Comparison of ENCODE assay signal across 29 cellular contexts in the genomic region with DNA sequence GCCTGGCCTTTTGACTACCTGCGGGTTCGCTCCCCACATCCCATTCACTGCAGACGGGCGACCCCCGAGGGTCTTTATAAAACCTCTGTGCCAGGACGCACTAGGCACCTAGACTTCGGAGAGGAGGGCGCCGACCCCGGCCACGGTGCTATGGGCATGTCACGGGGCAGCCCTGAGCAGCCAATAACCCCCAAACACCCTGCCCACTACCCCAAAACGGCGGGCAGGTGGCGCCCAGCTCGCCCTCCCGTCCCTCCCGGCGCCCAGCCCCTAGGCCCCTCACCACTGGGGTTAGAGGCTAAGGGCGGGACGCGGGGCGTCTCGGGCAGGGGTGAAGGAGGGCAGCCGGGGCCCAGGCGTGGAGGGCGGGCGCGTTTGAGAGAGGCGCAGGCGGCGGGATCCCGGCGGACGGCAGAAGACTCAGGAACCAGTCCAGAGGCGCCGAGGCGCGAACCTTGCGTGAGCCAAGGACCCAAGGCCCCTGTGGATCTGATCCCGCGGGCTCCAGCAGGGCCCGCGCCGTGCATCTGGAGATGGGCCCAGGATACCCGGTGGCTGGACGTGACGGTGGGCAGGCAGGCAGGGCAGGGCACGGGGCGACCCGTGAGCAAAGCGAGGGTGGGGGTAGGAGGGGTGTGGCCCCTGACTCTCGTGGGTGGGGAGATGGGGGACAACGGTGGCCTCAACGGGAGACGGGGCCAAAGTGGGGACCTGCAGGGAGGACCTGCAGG. TPM values are rescaled to one million over a fixed set of nuclear protein-coding genes. Genes with fewer than 3 reads are reported as not detected.
DNase-seq lines count a peak whose midpoint lies in the region; ATAC-seq, FAIRE-seq and TF ChIP-seq lines count a peak whose summit lies in the region.
"Had no signal": no experiment of that assay in that cellular context is flagged by ENCODE, and none has a peak within 500 bp of the region (broad histone marks: within the 10 kb centered on the region; RNA-seq: fewer than 3 reads in every experiment).

No MANE protein-coding gene starts in this region.

- no peak for ATAC-seq in natural killer cell treated with Interleukin-12 subunit alpha and Interleukin-12 subunit beta and Interleukin-15 and Interleukin-18, amount 100 ng/mL, for 72 hours
- peak; percentile 32 for ATAC-seq in stimulated activated memory B cell treated with anti-CD40 and anti-IgM and Interleukin-4, amounts not matched to agents 10 μg/mL and 1 μg/mL and 100 μg/mL, for 72 hours
- ATAC-seq: Right ventricle myocardium inferior had no signal

- no peaks in the 10 kb centered on the region for H3K9me3 Mint-ChIP-seq in activated naive CD4-positive, alpha-beta T cell treated with anti-CD3 and anti-CD28 coated beads, Interleukin-2, amount 10 ng/mL, durations not matched to agents 7 days and 5 days
- H3K9me3 Mint-ChIP-seq in astrocyte (ENCODE audit: unreplicated experiment), result no peaks in the 10 kb centered on the region
- no peaks in the 10 kb centered on the region for H3K9me3 Mint-ChIP-seq in natural killer cell treated with Interleukin-12 subunit alpha and Interleukin-12 subunit beta and Interleukin-15 and Interleukin-18, amount 100 ng/mL, for 72 hours
- H3K9me3 Mint-ChIP-seq in stimulated activated memory B cell treated with anti-CD40 and anti-IgM and Interleukin-4, amounts not matched to agents 10 μg/mL and 1 μg/mL and 100 μg/mL, for 72 hours, result no peaks in the 10 kb centered on the region
- H3K9me3 Mint-ChIP-seq: CD4-positive, alpha-beta T cell had no signal

- no peak for FAIRE-seq in astrocyte (lab: Jason Lieb, UNC)
- FAIRE-seq: D721Med, GM19239, HTR-8/SVneo had no signal

- H3K4me3 ChIP-seq in astrocyte (ENCODE audit: insufficient read depth, low read depth, low read length), result no peak overlapping the region
- H3K4me3 ChIP-seq: BLaER1, GM23248, PC-9, SJCRH30 had no signal

- no peaks in the 10 kb centered on the region for H3K36me3 ChIP-seq in astrocyte (ENCODE audit: insufficient read depth, low read length)
- H3K36me3 ChIP-seq: BLaER1, SJCRH30 had no signal

- H3K27me3 ChIP-seq in astrocyte (ENCODE audit: insufficient read depth, low read length), result peaks cover 35% of the 10 kb centered on the region
- H3K27me3 ChIP-seq: BLaER1, SJCRH30 had no signal

- no peak overlapping the region for H3K4me2 ChIP-seq in astrocyte (ENCODE audit: low read length)
- H3K4me2 ChIP-seq: BLaER1, PC-9 had no signal

- peaks cover 16% of the 10 kb centered on the region for H3K4me1 Mint-ChIP-seq in activated naive CD4-positive, alpha-beta T cell treated with anti-CD3 and anti-CD28 coated beads, Interleukin-2, amount 10 ng/mL, durations not matched to agents 7 days and 5 days
- H3K4me1 Mint-ChIP-seq in astrocyte (ENCODE audit: low read depth, unreplicated experiment), result no peaks in the 10 kb centered on the region
- H3K4me1 Mint-ChIP-seq in natural killer cell treated with Interleukin-12 subunit alpha and Interleukin-12 subunit beta and Interleukin-15 and Interleukin-18, amount 100 ng/mL, for 72 hours (ENCODE audit: low read depth in 2 of 2), result peaks cover 47 to 58% of the 10 kb centered on the region in 2 donors
- H3K4me1 Mint-ChIP-seq in stimulated activated memory B cell treated with anti-CD40 and anti-IgM and Interleukin-4, amounts not matched to agents 10 μg/mL and 1 μg/mL and 100 μg/mL, for 72 hours, result peaks cover 35% of the 10 kb centered on the region

- no peak overlapping the region for H3K27ac Mint-ChIP-seq in activated naive CD4-positive, alpha-beta T cell treated with anti-CD3 and anti-CD28 coated beads, Interleukin-2, amount 10 ng/mL, durations not matched to agents 7 days and 5 days
- no peak overlapping the region for H3K27ac Mint-ChIP-seq in astrocyte (ENCODE audit: unreplicated experiment)
- no peak overlapping the region for H3K27ac Mint-ChIP-seq in natural killer cell treated with Interleukin-12 subunit alpha and Interleukin-12 subunit beta and Interleukin-15 and Interleukin-18, amount 100 ng/mL, for 72 hours
- H3K27ac Mint-ChIP-seq in stimulated activated memory B cell treated with anti-CD40 and anti-IgM and Interleukin-4, amounts not matched to agents 10 μg/mL and 1 μg/mL and 100 μg/mL, for 72 hours, result no peak overlapping the region
- H3K27ac Mint-ChIP-seq: CD4-positive, alpha-beta T cell had no signal

- no peaks in the 10 kb centered on the region for H3K79me2 ChIP-seq in astrocyte (ENCODE audit: insufficient read depth, low read length)

- peak; percentile 9 for DNase-seq in activated naive CD4-positive, alpha-beta T cell treated with anti-CD3 and anti-CD28 coated beads, Interleukin-2, amount 10 ng/mL, durations not matched to agents 7 days and 5 days
- no peak for DNase-seq in activated naive CD4-positive, alpha-beta T cell treated with Interleukin-2 at 50 U/mL for 16 hours
- no peak for DNase-seq in astrocyte (ENCODE audit: low read depth)
- DNase-seq in natural killer cell treated with Interleukin-12 subunit alpha and Interleukin-12 subunit beta and Interleukin-15 and Interleukin-18, amount 100 ng/mL, for 72 hours (ENCODE audit: low spot score), result peak; percentile 59
- no peak for DNase-seq in NCI-H146 treated with DMSO at 0.1 percent for 48 hours (lab: John Stamatoyannopoulos, UW; ENCODE audit: unreplicated experiment)
- no peak for DNase-seq in iPS-NIHi11 (ENCODE audit: low spot score)
- DNase-seq: GM23248, H7, KBM-7, MV-4-11, NCI-H1105, NCI-H1436 treated with DMSO at 0.1 percent for 48 hours, NCI-H1930, NCI-H2107, NCI-H524, NCI-H774, PC-9, SJCRH30 had no signal

- H2AFZ ChIP-seq in astrocyte (ENCODE audit: low read depth, low read length), result no peak overlapping the region
- H2AFZ ChIP-seq: GM23248, PC-9 had no signal

- no peak for TF ChIP-seq CTCF in astrocyte (IDR thresholded peaks at IDR 0.05; ENCODE audit: insufficient read depth, low read depth, low read length)

- H3K4me3 Mint-ChIP-seq in activated naive CD4-positive, alpha-beta T cell treated with anti-CD3 and anti-CD28 coated beads, Interleukin-2, amount 10 ng/mL, durations not matched to agents 7 days and 5 days, result no peak overlapping the region
- H3K4me3 Mint-ChIP-seq in astrocyte (ENCODE audit: unreplicated experiment), result peak overlapping the region; percentile 8
- H3K4me3 Mint-ChIP-seq in natural killer cell treated with Interleukin-12 subunit alpha and Interleukin-12 subunit beta and Interleukin-15 and Interleukin-18, amount 100 ng/mL, for 72 hours, result no peak overlapping the region
- H3K4me3 Mint-ChIP-seq in stimulated activated memory B cell treated with anti-CD40 and anti-IgM and Interleukin-4, amounts not matched to agents 10 μg/mL and 1 μg/mL and 100 μg/mL, for 72 hours, result no peak overlapping the region
- H3K4me3 Mint-ChIP-seq: CD4-positive, alpha-beta T cell had no signal

- H3K4me1 ChIP-seq in astrocyte (ENCODE audit: insufficient read depth, low read length), result no peaks in the 10 kb centered on the region

- peaks cover 35% of the 10 kb centered on the region for H3K27me3 Mint-ChIP-seq in activated naive CD4-positive, alpha-beta T cell treated with anti-CD3 and anti-CD28 coated beads, Interleukin-2, amount 10 ng/mL, durations not matched to agents 7 days and 5 days
- H3K27me3 Mint-ChIP-seq in astrocyte (ENCODE audit: low read depth, unreplicated experiment), result peaks cover 61% of the 10 kb centered on the region
- H3K27me3 Mint-ChIP-seq in natural killer cell treated with Interleukin-12 subunit alpha and Interleukin-12 subunit beta and Interleukin-15 and Interleukin-18, amount 100 ng/mL, for 72 hours, result peaks cover 30 to 42% of the 10 kb centered on the region in 2 donors
- peaks cover 32% of the 10 kb centered on the region for H3K27me3 Mint-ChIP-seq in stimulated activated memory B cell treated with anti-CD40 and anti-IgM and Interleukin-4, amounts not matched to agents 10 μg/mL and 1 μg/mL and 100 μg/mL, for 72 hours
- H3K27me3 Mint-ChIP-seq: CD4-positive, alpha-beta T cell had no signal

- CTCF ChIA-PET in activated naive CD4-positive, alpha-beta T cell treated with anti-CD3 and anti-CD28 coated beads, Interleukin-2, amount 10 ng/mL, durations not matched to agents 7 days and 5 days (lab: Charles Lee), result no interaction called here

- H4K20me1 ChIP-seq in astrocyte (ENCODE audit: insufficient read depth, low read length), result no peaks in the 10 kb centered on the region
- H4K20me1 ChIP-seq: BLaER1 had no signal

- H3K27ac ChIP-seq in astrocyte (ENCODE audit: low read depth, low read length), result no peak overlapping the region
- H3K27ac ChIP-seq: BLaER1, GM23248, PC-9, SJCRH30 had no signal

- H3K36me3 Mint-ChIP-seq in activated naive CD4-positive, alpha-beta T cell treated with anti-CD3 and anti-CD28 coated beads, Interleukin-2, amount 10 ng/mL, durations not matched to agents 7 days and 5 days, result no peaks in the 10 kb centered on the region
- no peaks in the 10 kb centered on the region for H3K36me3 Mint-ChIP-seq in astrocyte (ENCODE audit: low read depth, unreplicated experiment)
- no peaks in the 10 kb centered on the region for H3K36me3 Mint-ChIP-seq in natural killer cell treated with Interleukin-12 subunit alpha and Interleukin-12 subunit beta and Interleukin-15 and Interleukin-18, amount 100 ng/mL, for 72 hours
- no peaks in the 10 kb centered on the region for H3K36me3 Mint-ChIP-seq in stimulated activated memory B cell treated with anti-CD40 and anti-IgM and Interleukin-4, amounts not matched to agents 10 μg/mL and 1 μg/mL and 100 μg/mL, for 72 hours

- H3K9me3 ChIP-seq in astrocyte (ENCODE audit: insufficient read depth, low read depth, low read length), result no peaks in the 10 kb centered on the region
- H3K9me3 ChIP-seq: BLaER1, SJCRH30 had no signal

- H3K9ac ChIP-seq in astrocyte (ENCODE audit: low read length), result no peak overlapping the region
- H3K9ac ChIP-seq: BLaER1, GM23248 had no signal

RNA-seq across cellular contexts. Expression of gene KRT85, which starts 11.1 kb away (rescaled TPM):
- total RNA-seq in astrocyte, result not detected in 2 replicates
- total RNA-seq in natural killer cell treated with Interleukin-12 subunit alpha and Interleukin-12 subunit beta and Interleukin-15 and Interleukin-18, amount 100 ng/mL, for 72 hours, result not detected
- total RNA-seq: A172; CD4-positive, alpha-beta T cell; GM23248; H7; LHCN-M2; PC-9; Right ventricle myocardium inferior; RPMI7951; SJCRH30 had no signal

RNA-seq across cellular contexts. Expression of gene KRT84, which starts 29.3 kb away (rescaled TPM):
- total RNA-seq in astrocyte, result not detected in 2 replicates
- total RNA-seq in natural killer cell treated with Interleukin-12 subunit alpha and Interleukin-12 subunit beta and Interleukin-15 and Interleukin-18, amount 100 ng/mL, for 72 hours, result not detected
- total RNA-seq: A172; CD4-positive, alpha-beta T cell; GM23248; H7; LHCN-M2; MCF 10A; PC-9; Right ventricle myocardium inferior; RPMI7951; SJCRH30 had no signal

RNA-seq across cellular contexts. Expression of gene KRT83, which starts 35.0 kb away (rescaled TPM):
- not detected in 2 replicates for total RNA-seq in astrocyte
- total RNA-seq in natural killer cell treated with Interleukin-12 subunit alpha and Interleukin-12 subunit beta and Interleukin-15 and Interleukin-18, amount 100 ng/mL, for 72 hours, result not detected
- total RNA-seq: CD4-positive, alpha-beta T cell; GM23248; LHCN-M2; PC-9; Right ventricle myocardium inferior; RPMI7951; SJCRH30 had no signal

RNA-seq across cellular contexts. Expression of gene KRT82, which starts 49.9 kb away (rescaled TPM):
- not detected in 2 replicates for total RNA-seq in astrocyte
- total RNA-seq in natural killer cell treated with Interleukin-12 subunit alpha and Interleukin-12 subunit beta and Interleukin-15 and Interleukin-18, amount 100 ng/mL, for 72 hours, result not detected
- total RNA-seq: A172; CD4-positive, alpha-beta T cell; GM23248; H7; LHCN-M2; MCF 10A; PC-9; Right ventricle myocardium inferior; RPMI7951; SJCRH30 had no signal

Comparison
In these comparisons a context has a peak if more than half of its experiments do, and no peak if none do; other contexts are left out.
1. DNase-seq: peak in activated naive CD4-positive, alpha-beta T cell treated with anti-CD3 and anti-CD28 coated beads, Interleukin-2, amount 10 ng/mL, durations not matched to agents 7 days and 5 days (single experiment) and natural killer cell treated with Interleukin-12 subunit alpha and Interleukin-12 subunit beta and Interleukin-15 and Interleukin-18, amount 100 ng/mL, for 72 hours (single experiment); none in activated naive CD4-positive, alpha-beta T cell treated with Interleukin-2 at 50 U/mL for 16 hours (single experiment), astrocyte (single experiment), NCI-H146 treated with DMSO at 0.1 percent for 48 hours (single experiment) and iPS-NIHi11 (single experiment).